In genomic region chr4:149959391-149959790, GRCh38 we compare ENCODE assay signal across 24 cellular contexts.
"Had no signal": no experiment of that assay in that cellular context is flagged by ENCODE, and none has a peak within 500 bp of the region (broad histone marks: within the 10 kb centered on the region; RNA-seq: fewer than 3 reads in every experiment).

No MANE protein-coding gene starts in this region.

- H3K4me3 ChIP-seq: adrenal gland, breast epithelium, PC-9 had no signal

- ATAC-seq: activated CD8-positive, alpha-beta T cell treated with anti-CD3 and anti-CD28 coated beads, Interleukin-2, amount 10 ng/mL, durations not matched to agents 7 days and 5 days; T-helper 17 cell; WTC11 had no signal

- H2AFZ ChIP-seq: PC-9 had no signal

- DNase-seq: activated CD4-positive, alpha-beta T cell treated with anti-CD3 and anti-CD28 coated beads for 48 hours; activated CD4-positive, alpha-beta T cell treated with anti-CD3 and anti-CD28 coated beads, Interleukin-2, amount 50 U/mL, for 4 hours; activated CD4-positive, CD25-positive, alpha-beta regulatory T cell treated with anti-CD3 and anti-CD28 coated beads, Interleukin-2, amount 50 U/mL, for 72 hours; activated CD8-positive, alpha-beta memory T cell treated with anti-CD3 and anti-CD28 coated beads, Interleukin-2, amount 50 U/mL, for 48 hours; activated CD8-positive, alpha-beta T cell treated with anti-CD3 and anti-CD28 coated beads, Interleukin-2, amount 10 ng/mL, durations not matched to agents 7 days and 5 days; activated naive CD4-positive, alpha-beta T cell treated with anti-CD3 and anti-CD28 coated beads, Interleukin-2, amount 50 U/mL, for 16 hours; activated naive CD8-positive, alpha-beta T cell treated with anti-CD3 and anti-CD28 coated beads, Interleukin-2, amount 10 ng/mL, durations not matched to agents 7 days and 5 days; activated T-cell treated with anti-CD3 and anti-CD28 coated beads, Interleukin-2, amount 50 U/mL, for 1 hour; adrenal gland; anterior cingulate cortex; central memory CD4-positive, alpha-beta T cell; Kasumi-1; KBM-7; NCI-H1048; NCI-H146; NCI-H187 treated with DMSO at 0.1 percent for 48 hours; NCI-H510A treated with DMSO at 0.1 percent for 48 hours; NCI-H69; PC-9; SHP77 treated with DMSO at 0.1 percent for 48 hours; T-helper 17 cell; T-helper 9 cell had no signal

- H3K27ac ChIP-seq: adrenal gland, breast epithelium, PC-9 had no signal

- H3K4me2 ChIP-seq: PC-9 had no signal

- H3K36me3 ChIP-seq: adrenal gland, breast epithelium had no signal

- H3K9me3 ChIP-seq: adrenal gland, breast epithelium had no signal

- H3K4me1 ChIP-seq: adrenal gland, breast epithelium had no signal

- H3K27me3 ChIP-seq: adrenal gland, breast epithelium had no signal
